Comparison of ENCODE assay signal across 1 cellular context in the genomic region with DNA sequence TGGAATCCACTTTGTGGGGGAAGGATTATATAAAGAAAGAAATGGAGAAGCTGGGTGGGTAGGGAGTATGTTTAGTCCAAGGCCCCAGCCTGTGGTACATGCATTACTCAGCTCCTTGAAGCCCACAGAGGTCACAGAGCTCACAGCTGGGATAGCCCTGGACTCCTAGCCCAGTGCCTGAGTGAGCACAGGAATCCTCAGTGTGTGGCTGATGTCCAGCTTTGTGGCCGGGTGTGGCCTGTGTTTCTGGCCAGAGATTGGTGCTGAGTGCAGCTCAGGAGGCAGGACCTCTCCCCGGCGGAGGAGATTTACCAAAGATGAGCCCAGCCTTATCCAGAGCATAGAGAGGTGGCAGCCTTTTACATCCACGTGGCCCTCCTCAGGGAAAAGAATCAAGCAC.
TF ChIP-seq lines count a peak whose summit lies in the region.

No MANE protein-coding gene starts in this region.

TF ChIP-seq in HepG2, 621 proteins besides CTCF, POLR2A, EP300 and RAD21:
- TF ChIP-seq ZNF687 (CRISPR knock-in tag; IDR thresholded peaks at IDR 0.05): peak; percentile 47
- peak; percentile 14 for TF ChIP-seq TEAD3 (CRISPR knock-in tag; optimal IDR thresholded peaks at IDR 0.05; ENCODE audit: borderline replicate concordance)
- TF ChIP-seq DNMT1 (CRISPR knock-in tag; IDR thresholded peaks at IDR 0.05): no peak
- TF ChIP-seq ZNF292 (CRISPR knock-in tag; IDR thresholded peaks at IDR 0.05; ENCODE audit: borderline replicate concordance, low read depth): 0 out of 2 replicates have a peak, but pooled peaks have one; percentile 23
TF ChIP-seq in HepG2: peak in this region for 3.
